5 cellular contexts compared by ENCODE assay signal in the genomic region with DNA sequence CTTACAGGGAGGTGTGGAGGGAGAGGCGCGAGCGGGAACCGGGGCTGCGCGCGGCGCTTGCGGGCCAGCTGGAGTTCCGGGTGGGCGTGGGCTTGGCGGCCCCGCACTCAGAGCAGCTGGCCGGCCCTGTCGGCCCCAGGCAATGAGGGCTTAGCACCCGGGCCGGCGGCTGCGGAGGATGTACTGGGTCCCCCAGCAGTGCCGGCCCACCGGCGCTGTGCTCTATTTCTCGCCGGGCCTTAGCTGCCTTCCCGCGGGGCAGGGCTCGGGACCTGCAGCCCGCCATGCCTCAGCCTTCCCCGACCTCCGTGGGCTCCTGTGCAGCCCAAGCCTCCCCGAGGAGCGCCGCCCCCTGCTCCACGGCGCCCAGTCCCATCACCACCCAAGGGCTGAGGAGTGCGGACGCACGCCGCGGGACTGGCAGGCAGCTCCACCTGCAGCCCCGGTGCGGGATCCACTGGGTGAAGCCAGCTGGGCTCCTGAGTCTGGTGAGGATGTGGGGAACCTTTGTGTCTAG.
DNase-seq lines count a peak whose midpoint lies in the region; ATAC-seq and TF ChIP-seq lines count a peak whose summit lies in the region.
"Not testable (repeated sequence)": the region's sequence is repeated elsewhere in the genome, so short reads cannot be mapped to it uniquely, and the experiment has no call there.

No MANE protein-coding gene starts in this region.

- H4K8ac ChIP-seq in trophoblast cell (ENCODE audit: low read depth, low read length): not testable (repeated sequence)

- H3K4me1 Mint-ChIP-seq in WTC11: peaks cover 30% of the 10 kb centered on the region

- H2AK5ac ChIP-seq in trophoblast cell (ENCODE audit: low read length): not testable (repeated sequence)

- H3K4ac ChIP-seq in trophoblast cell (ENCODE audit: low read depth, low read length): not testable (repeated sequence)

- DNase-seq in ELF-1 (ENCODE audit: low read depth, low spot score) (peak; percentile 1), NCI-H82 (lab: John Stamatoyannopoulos, UW) (peak; percentile 34), WTC11 (ENCODE audit: low spot score) (peak; percentile 15)
- DNase-seq in trophoblast cell, testis: not testable (repeated sequence)

- not testable (repeated sequence) for H2AFZ ChIP-seq in trophoblast cell (ENCODE audit: insufficient read depth, low read length, poor library complexity)

- not testable (repeated sequence) for H3K27ac ChIP-seq in trophoblast cell (ENCODE audit: low read depth, low read length); testis

- not testable (repeated sequence) for H3K18ac ChIP-seq in trophoblast cell (ENCODE audit: low read length)

- peaks cover 10 to 12% of the 10 kb centered on the region in 2 experiments for H3K4me1 ChIP-seq in trophoblast cell (ENCODE audit: control insufficient read depth in 1 of 2, insufficient read depth in 2 of 2, low read length in 2 of 2)
- H3K4me1 ChIP-seq in testis: not testable (repeated sequence)

- H3K79me1 ChIP-seq in trophoblast cell (ENCODE audit: low read length): peaks cover 18% of the 10 kb centered on the region

- not testable (repeated sequence) for TF ChIP-seq CTCF in WTC11 (IDR thresholded peaks at IDR 0.05); testis (IDR thresholded peaks at IDR 0.05)

- not testable (repeated sequence) for H3K9me3 ChIP-seq in trophoblast cell (ENCODE audit: insufficient read depth, low read depth, low read length); testis

- not testable (repeated sequence) for TF ChIP-seq POLR2A in testis (IDR thresholded peaks at IDR 0.05)

- not testable (repeated sequence) for H3K27me3 Mint-ChIP-seq in WTC11 (ENCODE audit: low read depth)

- not testable (repeated sequence) for H3K27ac Mint-ChIP-seq in WTC11

- CTCF ChIA-PET in WTC11 (lab: Charles Lee): not testable (repeated sequence)

- H3K4me3 Mint-ChIP-seq in WTC11: not testable (repeated sequence)

- H3K36me3 Mint-ChIP-seq in WTC11: not testable (repeated sequence)

- no CpG with 5 or more reads among the region's 42 CpGs for WGBS in trophoblast cell (ENCODE audit: extremely low coverage, insufficient coverage, insufficient read length)
- 80 to 88% methylated on average over 15 to 29 of the region's 42 CpGs for WGBS in testis, 2 donors

- H3K9me3 Mint-ChIP-seq in WTC11: not testable (repeated sequence)

- not testable (repeated sequence) for H4K91ac ChIP-seq in trophoblast cell (ENCODE audit: low read depth, low read length)

- not testable (repeated sequence) for H4K12ac ChIP-seq in trophoblast cell (ENCODE audit: low read depth, low read length)

- POLR2A ChIA-PET in WTC11 (lab: Charles Lee): not testable (repeated sequence)

- not testable (repeated sequence) for H3K14ac ChIP-seq in trophoblast cell (ENCODE audit: low read length)

- not testable (repeated sequence) for H3K4me2 ChIP-seq in trophoblast cell (ENCODE audit: low read length)

- not testable (repeated sequence) for H3K9ac ChIP-seq in trophoblast cell (ENCODE audit: low read length)

- H3K79me2 ChIP-seq in trophoblast cell (ENCODE audit: control insufficient read depth, insufficient read depth, low read length, poor library complexity): not testable (repeated sequence)

- H2BK12ac ChIP-seq in trophoblast cell (ENCODE audit: low read length): peak overlapping the region; percentile 13

- H2BK120ac ChIP-seq in trophoblast cell (ENCODE audit: insufficient read depth, low read length, poor library complexity): not testable (repeated sequence)

- H3K27me3 ChIP-seq in trophoblast cell (ENCODE audit: insufficient read depth, low read length); testis: not testable (repeated sequence)

- not testable (repeated sequence) for ATAC-seq in WTC11

- not testable (repeated sequence) for H3K4me3 ChIP-seq in trophoblast cell (ENCODE audit: low read depth, low read length)
- peak overlapping the region; percentile 29 to 48 for H3K4me3 ChIP-seq in testis

- H3K36me3 ChIP-seq in trophoblast cell (ENCODE audit: control insufficient read depth in 1 of 2, insufficient read depth in 2 of 2, low read length in 2 of 2); testis (ENCODE audit: low read depth, missing control alignments): not testable (repeated sequence)

- H2BK5ac ChIP-seq in trophoblast cell (ENCODE audit: low read depth, low read length, poor library complexity): not testable (repeated sequence)

- intact Hi-C loops in testis (cut with DNase I; ENCODE audit: low total_unique reads): not testable (repeated sequence)

- H3K23ac ChIP-seq in trophoblast cell (ENCODE audit: low read length): not testable (repeated sequence)
